In genomic region chrX:107769581-107770317, GRCh38 we compare ENCODE assay signal across 30 cellular contexts. TPM values are rescaled to one million over a fixed set of nuclear protein-coding genes. Genes with fewer than 3 reads are reported as not detected.
"Had no signal": no experiment of that assay in that cellular context is flagged by ENCODE, and none has a peak within 500 bp of the region (broad histone marks: within the 10 kb centered on the region; RNA-seq: fewer than 3 reads in every experiment).

No MANE protein-coding gene starts in this region.

- ATAC-seq: mucosa of descending colon; naive thymus-derived CD4-positive, alpha-beta T cell; right cardiac atrium; sciatic nerve; stimulated activated memory B cell treated with anti-CD40 and anti-IgM and Interleukin-4, amounts not matched to agents 10 μg/mL and 1 μg/mL and 100 μg/mL, for 72 hours; stimulated activated naive CD8-positive, alpha-beta T cell treated with anti-CD3 and anti-CD28 coated beads, Interleukin-15, amount 100 ng/mL, for 72 hours had no signal

- H3K4me1 Mint-ChIP-seq: stimulated activated memory B cell treated with anti-CD40 and anti-IgM and Interleukin-4, amounts not matched to agents 10 μg/mL and 1 μg/mL and 100 μg/mL, for 72 hours had no signal

- H3K27me3 Mint-ChIP-seq: stimulated activated memory B cell treated with anti-CD40 and anti-IgM and Interleukin-4, amounts not matched to agents 10 μg/mL and 1 μg/mL and 100 μg/mL, for 72 hours; stimulated activated naive CD8-positive, alpha-beta T cell treated with anti-CD3 and anti-CD28 coated beads, Interleukin-15, amount 100 ng/mL, for 72 hours had no signal

- FAIRE-seq: small intestine had no signal

- H2AFZ ChIP-seq: neural progenitor cell had no signal

- H3K27ac ChIP-seq: left ventricle myocardium inferior, neural progenitor cell, neutrophil, ovary, spleen, uterus had no signal

- H3K36me3 Mint-ChIP-seq: naive thymus-derived CD4-positive, alpha-beta T cell; neural progenitor cell; stimulated activated memory B cell treated with anti-CD40 and anti-IgM and Interleukin-4, amounts not matched to agents 10 μg/mL and 1 μg/mL and 100 μg/mL, for 72 hours; type B pancreatic cell had no signal

- H3K4me3 Mint-ChIP-seq: naive thymus-derived CD4-positive, alpha-beta T cell; nephron progenitor cell; neural progenitor cell; stimulated activated memory B cell treated with anti-CD40 and anti-IgM and Interleukin-4, amounts not matched to agents 10 μg/mL and 1 μg/mL and 100 μg/mL, for 72 hours; stimulated activated naive CD8-positive, alpha-beta T cell treated with anti-CD3 and anti-CD28 coated beads, Interleukin-15, amount 100 ng/mL, for 72 hours; type B pancreatic cell had no signal

- H3K27ac Mint-ChIP-seq: nephron progenitor cell; neural progenitor cell; stimulated activated memory B cell treated with anti-CD40 and anti-IgM and Interleukin-4, amounts not matched to agents 10 μg/mL and 1 μg/mL and 100 μg/mL, for 72 hours; stimulated activated naive CD8-positive, alpha-beta T cell treated with anti-CD3 and anti-CD28 coated beads, Interleukin-15, amount 100 ng/mL, for 72 hours; type B pancreatic cell had no signal

- H3K4me2 ChIP-seq: neural progenitor cell had no signal

- DNase-seq: islet precursor cell; left ventricle myocardium inferior; mesendoderm; midbrain; mucosa of descending colon; naive thymus-derived CD4-positive, alpha-beta T cell; nephron progenitor cell; occipital lobe; ovary; retina; right cardiac atrium; small intestine; spleen; stimulated activated CD4-positive, alpha-beta T cell treated with anti-CD3 and anti-CD28 coated beads, Interleukin-4, amount 100 ng/mL, for 24 hours; stimulated activated naive CD4-positive, alpha-beta T cell treated with Interleukin-2 at 50 U/mL for 16 hours; stimulated activated naive CD8-positive, alpha-beta T cell treated with anti-CD3 and anti-CD28 coated beads, Interleukin-15, amount 100 ng/mL, for 72 hours; substantia nigra; uterus had no signal

- H3K4me3 ChIP-seq: left ventricle myocardium inferior, lung, mucosa of descending colon, neural progenitor cell, ovary, prostate gland, spleen, tibial nerve, uterus had no signal

- H3K36me3 ChIP-seq: left ventricle myocardium inferior, neural progenitor cell, neutrophil, ovary, prostate gland, spleen, uterus had no signal

- H3K27me3 ChIP-seq: ovary, uterus had no signal

- H3K4me1 ChIP-seq: prostate gland, uterus had no signal

- H3K9me3 Mint-ChIP-seq: naive thymus-derived CD4-positive, alpha-beta T cell; neural progenitor cell; stimulated activated memory B cell treated with anti-CD40 and anti-IgM and Interleukin-4, amounts not matched to agents 10 μg/mL and 1 μg/mL and 100 μg/mL, for 72 hours; stimulated activated naive CD8-positive, alpha-beta T cell treated with anti-CD3 and anti-CD28 coated beads, Interleukin-15, amount 100 ng/mL, for 72 hours; type B pancreatic cell had no signal

- H3K9ac ChIP-seq: neural progenitor cell had no signal

- H3K9me3 ChIP-seq: left ventricle myocardium inferior, mucosa of descending colon, neutrophil, ovary, prostate gland, spleen, tibial nerve, uterus had no signal

RNA-seq across cellular contexts. Expression of gene NCBP2L, which starts 7.8 kb away (rescaled TPM):
- total RNA-seq: kidney epithelial cell; left ventricle myocardium inferior; mucosa of descending colon; myocyte; naive thymus-derived CD4-positive, alpha-beta T cell; occipital lobe; right cardiac atrium; sciatic nerve; spleen; temporal lobe; tibial nerve; ureter; uterus had no signal
- polyA plus RNA-seq: right cardiac atrium had no signal
